In genomic region chr14:76943072-76943471, GRCh38 we compare ENCODE assay signal across 29 cellular contexts.
DNase-seq lines count a peak whose midpoint lies in the region; ATAC-seq, FAIRE-seq and TF ChIP-seq lines count a peak whose summit lies in the region.
"Had no signal": no experiment of that assay in that cellular context is flagged by ENCODE, and none has a peak within 500 bp of the region (broad histone marks: within the 10 kb centered on the region; RNA-seq: fewer than 3 reads in every experiment).

No MANE protein-coding gene starts in this region.

- no peak overlapping the region for H3K18ac ChIP-seq in H1 (ENCODE audit: extremely low read depth, low read length)

- no TSS peak for BruUV-seq in HepG2 (replicated peaks; lab: Mats Ljungman, UMichigan)

- no peak overlapping the region for H4K91ac ChIP-seq in H1 (replicated peaks; ENCODE audit: insufficient read length, low read length)

- H3K27me3 ChIP-seq in HepG2 (ENCODE audit: control insufficient read depth in 1 of 2, insufficient read depth in 2 of 2, low read length in 2 of 2) (peaks cover 0 to 7% of the 10 kb centered on the region in 2 experiments; a peak in 2 of 5 replicates), right lobe of liver (no peaks in the 10 kb centered on the region), H1 (replicated peaks in 1 of 4; ENCODE audit: control insufficient read depth in 3 of 4, extremely low read depth in 1 of 4, insufficient read depth in 3 of 4, low read length in 3 of 4) (no peaks in the 10 kb centered on the region)
- H3K27me3 ChIP-seq: SJSA1 had no signal

- H3K23me2 ChIP-seq in H1 (ENCODE audit: low read depth, low read length) = no peaks in the 10 kb centered on the region; the same call in 1 of the 2 replicates

- no peak overlapping the region for H2BK12ac ChIP-seq in H1 (ENCODE audit: low read depth, low read length)

- no peak overlapping the region for H2BK5ac ChIP-seq in H1 (ENCODE audit: low read depth, low read length)

- no peak overlapping the region for H4K8ac ChIP-seq in H1 (ENCODE audit: extremely low read depth, insufficient read depth, low read length)

- no peak overlapping the region for H3K23ac ChIP-seq in H1 (ENCODE audit: insufficient read length)

- H3K27ac ChIP-seq in HepG2 (ENCODE audit: extremely low read length, insufficient read depth, low read length) (no peak overlapping the region), right lobe of liver (no peak overlapping the region), H1 (ENCODE audit: low read depth, low read length) (no peak overlapping the region)
- H3K27ac ChIP-seq: C4-2B, KMS-11, PC-9, SJSA1 had no signal

- H2AFZ ChIP-seq in HepG2 (ENCODE audit: low read length) (no peak overlapping the region), H1 (ENCODE audit: low read length) (no peak overlapping the region)
- H2AFZ ChIP-seq: PC-9 had no signal

- H3K4me1 ChIP-seq in HepG2 (ENCODE audit: insufficient read depth, low read length) = peaks cover 55% of the 10 kb centered on the region
- peaks cover 0 to 22% (median 8%) of the 10 kb centered on the region in 4 donors for H3K4me1 ChIP-seq in right lobe of liver
- H3K4me1 ChIP-seq in H1 (replicated peaks in 1 of 4; ENCODE audit: control insufficient read depth in 3 of 4, insufficient read depth in 4 of 4, low read length in 3 of 4) = peaks cover 14 to 20% (median 16%) of the 10 kb centered on the region in 4 experiments

- H3K4me3 ChIP-seq in HepG2 (replicated peaks in 1 of 3; ENCODE audit: insufficient read depth in 1 of 3, low read depth in 2 of 3, low read length in 3 of 3) (no peak overlapping the region), right lobe of liver (no peak overlapping the region), H1 (ENCODE audit: extremely low read depth in 1 of 4, insufficient read depth in 2 of 4, low read depth in 3 of 4, low read length in 4 of 4) (no peak overlapping the region)
- H3K4me3 ChIP-seq: GM12878, PC-9, SJSA1 had no signal

- peaks cover 10% of the 10 kb centered on the region for H3K4me1 Mint-ChIP-seq in endothelial cell (ENCODE audit: unreplicated experiment)
- peaks cover 31% of the 10 kb centered on the region for H3K4me1 Mint-ChIP-seq in activated T-helper 2 cell treated with anti-CD3 and anti-CD28 coated beads, Interferon-gamma antibody, Interleukin-2, Interleukin-4, amounts not matched to agents 10 μg/mL and 5 μg/mL and 100 μg/mL, durations not matched to agents 14 hours and 24 hours and 36 hours (ENCODE audit: low read depth)

- H3K36me3 ChIP-seq in HepG2 (replicated peaks in 1 of 2; ENCODE audit: control insufficient read depth in 1 of 2, insufficient read depth in 2 of 2, low read length in 2 of 2) = no peaks in the 10 kb centered on the region
- no peaks in the 10 kb centered on the region for H3K36me3 ChIP-seq in right lobe of liver
- H3K36me3 ChIP-seq in H1 (ENCODE audit: control insufficient read depth in 2 of 4, insufficient read depth in 4 of 4, low read length in 3 of 4) = no peaks in the 10 kb centered on the region
- H3K36me3 ChIP-seq: SJSA1 had no signal

- no peak overlapping the region for H3K56ac ChIP-seq in H1 (replicated peaks; ENCODE audit: insufficient read length, low read depth, low read length)

- no peak overlapping the region for H2AK5ac ChIP-seq in H1 (ENCODE audit: low read depth, low read length)

- TF ChIP-seq EP300 in HepG2 (IDR thresholded peaks at IDR 0.05; ENCODE audit: low read depth in 2 of 2, low read length in 2 of 2) = no peak
- no peak for TF ChIP-seq EP300 in HepG2 (CRISPR knock-in tag; IDR thresholded peaks at IDR 0.05; ENCODE audit: borderline replicate concordance)
- no peak for TF ChIP-seq EP300 in H1 (IDR thresholded peaks at IDR 0.05; ENCODE audit: borderline replicate concordance in 1 of 2, low read depth in 2 of 2, low read length in 2 of 2)

- H3K4me2 ChIP-seq in HepG2 (ENCODE audit: low read depth, low read length) = no peak overlapping the region
- H3K4me2 ChIP-seq in H1 (ENCODE audit: insufficient read depth in 1 of 2, low read depth in 2 of 2, low read length in 2 of 2) = no peak overlapping the region
- H3K4me2 ChIP-seq: KMS-11, PC-9 had no signal

- no peak for TF ChIP-seq POLR2A in HepG2 (IDR thresholded peaks at IDR 0.05; ENCODE audit: insufficient read depth in 1 of 2, low read depth in 2 of 2, low read length in 2 of 2)
- TF ChIP-seq POLR2A in right lobe of liver (IDR thresholded peaks at IDR 0.05) = no peak
- TF ChIP-seq POLR2A in H1 (IDR thresholded peaks at IDR 0.05; ENCODE audit: control extremely low read depth in 1 of 2, low read depth in 2 of 2, low read length in 2 of 2) = no peak

- H3K79me1 ChIP-seq in H1 (ENCODE audit: low read depth, low read length) = no peaks in the 10 kb centered on the region; the same call in 1 of the 2 replicates

- in situ Hi-C loops in HepG2 (cut with HindIII; ENCODE audit: extremely low pct_ligation_motif_present, low pct_unique_long_range_greater_than_20kb) = no loop called here

- intact Hi-C loops in HepG2 (cut with micrococcal nuclease; ENCODE audit: unreplicated experiment) = no loop called here
- intact Hi-C loops in right lobe of liver (cut with DNase I) = no loop called here
- intact Hi-C loops in activated T-helper 2 cell treated with anti-CD3 and anti-CD28 coated beads, Interferon-gamma antibody, Interleukin-2, Interleukin-4, amounts not matched to agents 10 μg/mL and 5 μg/mL and 100 μg/mL, durations not matched to agents 14 hours and 24 hours and 36 hours (cut with micrococcal nuclease) = loop anchor here (2.0 kb wide), 1 partner anchor 14 kb away; no protein-coding TSS in a partner anchor

- no peak overlapping the region for H3K4ac ChIP-seq in H1 (replicated peaks; ENCODE audit: insufficient read length, low read depth, low read length)

- H3K79me2 ChIP-seq in HepG2 (ENCODE audit: insufficient read depth, low read length) (no peaks in the 10 kb centered on the region), H1 (ENCODE audit: control insufficient read depth in 1 of 2, insufficient read depth in 2 of 2, low read length in 2 of 2) (no peaks in the 10 kb centered on the region)

- CTCF ChIA-PET in HepG2 (lab: Yijun Ruan, JAX; ENCODE audit: low intra/inter-chr PET ratio, low total read pairs) (no interaction called here), H1 (lab: Charles Lee; ENCODE audit: partially characterized antibody) (interaction anchor here (0.8 to 21.9 kb wide), 13 partner anchors 11 to 144 kb away, joined by 3 to 403 read pairs (median 4); no protein-coding TSS in a partner anchor)

- H3K36me3 Mint-ChIP-seq in endothelial cell (ENCODE audit: low read depth, unreplicated experiment) = no peaks in the 10 kb centered on the region
- no peaks in the 10 kb centered on the region for H3K36me3 Mint-ChIP-seq in activated T-helper 2 cell treated with anti-CD3 and anti-CD28 coated beads, Interferon-gamma antibody, Interleukin-2, Interleukin-4, amounts not matched to agents 10 μg/mL and 5 μg/mL and 100 μg/mL, durations not matched to agents 14 hours and 24 hours and 36 hours (ENCODE audit: low read depth)
- H3K36me3 Mint-ChIP-seq: CD8-positive, alpha-beta memory T cell had no signal

- H4K20me1 ChIP-seq in HepG2 (ENCODE audit: insufficient read depth, low read length) (no peaks in the 10 kb centered on the region), H1 (replicated peaks in 1 of 2; ENCODE audit: control insufficient read depth in 1 of 2, insufficient read depth in 2 of 2, low read length in 2 of 2) (no peaks in the 10 kb centered on the region)

- H3K14ac ChIP-seq in H1 (ENCODE audit: insufficient read length) = no peak overlapping the region

- ATAC-seq in HepG2 (no peak), right lobe of liver (no peak)
- ATAC-seq: HCT116 had no signal

- no peaks in the 10 kb centered on the region for H3K9me3 ChIP-seq in HepG2 (ENCODE audit: low read length)
- no peaks in the 10 kb centered on the region for H3K9me3 ChIP-seq in right lobe of liver
- H3K9me3 ChIP-seq in H1 (ENCODE audit: insufficient read depth in 2 of 2, low read depth in 1 of 2, low read length in 1 of 2) = no peaks in the 10 kb centered on the region
- H3K9me3 ChIP-seq: SJSA1 had no signal

- TF ChIP-seq RAD21 in HepG2 (CRISPR knock-in tag; IDR thresholded peaks at IDR 0.05) (no peak), H1 (IDR thresholded peaks at IDR 0.05 in 1 of 2, conservative IDR thresholded peaks at IDR 0.05 in 1 of 2; ENCODE audit: low read depth in 2 of 2, low read length in 2 of 2) (no peak)

- H3K9me3 Mint-ChIP-seq in endothelial cell (ENCODE audit: unreplicated experiment) = peaks cover 4% of the 10 kb centered on the region
- no peaks in the 10 kb centered on the region for H3K9me3 Mint-ChIP-seq in activated T-helper 2 cell treated with anti-CD3 and anti-CD28 coated beads, Interferon-gamma antibody, Interleukin-2, Interleukin-4, amounts not matched to agents 10 μg/mL and 5 μg/mL and 100 μg/mL, durations not matched to agents 14 hours and 24 hours and 36 hours
- H3K9me3 Mint-ChIP-seq: CD8-positive, alpha-beta memory T cell had no signal

- H2BK20ac ChIP-seq in H1 (ENCODE audit: low read length) = 0 out of 2 replicates have a peak overlapping the region, but pooled peaks have one; percentile 80

- 4% methylated on average over 4 of the region's 4 CpGs for WGBS in HepG2 (ENCODE audit: low lambda C conversion rate)
- 53% methylated on average over 3 of the region's 4 CpGs for WGBS in right lobe of liver (ENCODE audit: insufficient coverage, low coverage, low lambda C conversion rate, missing lambda C conversion rate)
- WGBS in H1 (ENCODE audit: extremely low coverage in 1 of 2, insufficient coverage in 1 of 2, insufficient read length in 1 of 2, insufficient replicate concordance in 2 of 2, low coverage in 1 of 2, low lambda C conversion rate in 2 of 2, missing lambda C conversion rate in 1 of 2), 2 experiments = 90% methylated on average over 4 of the region's 4 CpGs; no CpG with 5 or more reads in 1 of the 2 experiments

- no peak overlapping the region for H2BK120ac ChIP-seq in H1 (replicated peaks; ENCODE audit: low read depth, low read length)

- no peak for DNase-seq in HepG2 (ENCODE audit: low spot score)
- no peak for DNase-seq in right lobe of liver
- no peak for DNase-seq in HTR-8/SVneo (ENCODE audit: insufficient read length, low spot score)
- no peak for DNase-seq in H1 (ENCODE audit: low read depth in 1 of 2, low spot score in 2 of 2)
- DNase-seq in endothelial cell (ENCODE audit: low spot score) = no peak
- DNase-seq in activated T-helper 2 cell treated with anti-CD3 and anti-CD28 coated beads, Interferon-gamma antibody, Interleukin-2, Interleukin-4, amounts not matched to agents 10 μg/mL and 5 μg/mL and 100 μg/mL, durations not matched to agents 14 hours and 24 hours and 36 hours (ENCODE audit: low spot score) = no peak
- no peak for DNase-seq in globus pallidus (ENCODE audit: low spot score)
- DNase-seq: CD8-positive, alpha-beta memory T cell; DMS 273 treated with DMSO at 0.1 percent for 48 hours; DMS79; EL; GDM1; GOT3; MM.1S; NCI-H1048; NCI-H1417; NCI-H1694; NCI-H2029 treated with DMSO at 0.1 percent for 48 hours; NCI-H446 treated with DMSO at 0.1 percent for 48 hours; NCI-H526; PC-9; Right ventricle myocardium superior; RPMI8226 had no signal

- H4K5ac ChIP-seq in H1 (ENCODE audit: insufficient read length, low read depth, low read length) = no peak overlapping the region

- POLR2A ChIA-PET in HepG2 (lab: Yijun Ruan, JAX) = no interaction called here
- POLR2A ChIA-PET in H1 (lab: Charles Lee; ENCODE audit: partially characterized antibody) = interaction anchor here (1.0 to 5.3 kb wide), 3 partner anchors 13 to 23 kb away, joined by 6 to 29 read pairs (median 7); no protein-coding TSS in a partner anchor

- no peaks in the 10 kb centered on the region for H3K27me3 Mint-ChIP-seq in endothelial cell (ENCODE audit: unreplicated experiment)
- H3K27me3 Mint-ChIP-seq in activated T-helper 2 cell treated with anti-CD3 and anti-CD28 coated beads, Interferon-gamma antibody, Interleukin-2, Interleukin-4, amounts not matched to agents 10 μg/mL and 5 μg/mL and 100 μg/mL, durations not matched to agents 14 hours and 24 hours and 36 hours (ENCODE audit: low read depth) = no peaks in the 10 kb centered on the region
- H3K27me3 Mint-ChIP-seq: B cell; CD8-positive, alpha-beta memory T cell had no signal

- no peak for TF ChIP-seq CTCF in HepG2 (CRISPR knock-in tag; IDR thresholded peaks at IDR 0.05)
- no peak for TF ChIP-seq CTCF in right lobe of liver (IDR thresholded peaks at IDR 0.05)
- TF ChIP-seq CTCF in H1 (IDR thresholded peaks at IDR 0.05; ENCODE audit: control extremely low read depth in 1 of 3, insufficient read depth in 1 of 3, low read depth in 1 of 3, low read length in 3 of 3) = no peak
- TF ChIP-seq CTCF in endothelial cell (IDR thresholded peaks at IDR 0.05; ENCODE audit: unreplicated experiment) = no peak

- H3K9ac ChIP-seq in HepG2 (ENCODE audit: insufficient read depth, low read depth, low read length) (no peak overlapping the region), H1 (replicated peaks in 1 of 4; ENCODE audit: extremely low read depth in 1 of 4, low read depth in 3 of 4, low read length in 3 of 4) (no peak overlapping the region)
- H3K9ac ChIP-seq: KMS-11 had no signal

- 0 out of 2 replicates have a peak overlapping the region, but pooled peaks have one; percentile 12 for H2BK15ac ChIP-seq in H1 (ENCODE audit: low read length)

- H3K4me3 Mint-ChIP-seq in endothelial cell (ENCODE audit: unreplicated experiment) = no peak overlapping the region
- H3K4me3 Mint-ChIP-seq in activated T-helper 2 cell treated with anti-CD3 and anti-CD28 coated beads, Interferon-gamma antibody, Interleukin-2, Interleukin-4, amounts not matched to agents 10 μg/mL and 5 μg/mL and 100 μg/mL, durations not matched to agents 14 hours and 24 hours and 36 hours (ENCODE audit: low read depth) = no peak overlapping the region
- H3K4me3 Mint-ChIP-seq: B cell; CD8-positive, alpha-beta memory T cell had no signal

- no peak overlapping the region for H3K27ac Mint-ChIP-seq in endothelial cell (ENCODE audit: unreplicated experiment)
- no peak overlapping the region for H3K27ac Mint-ChIP-seq in activated T-helper 2 cell treated with anti-CD3 and anti-CD28 coated beads, Interferon-gamma antibody, Interleukin-2, Interleukin-4, amounts not matched to agents 10 μg/mL and 5 μg/mL and 100 μg/mL, durations not matched to agents 14 hours and 24 hours and 36 hours
- H3K27ac Mint-ChIP-seq: B cell had no signal

- FAIRE-seq in HepG2 (lab: Jason Lieb, UNC) = no peak
- FAIRE-seq in HTR-8/SVneo (lab: Jason Lieb, UNC) = peak; percentile 26
- FAIRE-seq in H1 (lab: Jason Lieb, UNC) = no peak
- FAIRE-seq: GM12878 had no signal

Comparison
In these comparisons a context has a peak if more than half of its experiments do, and no peak if none do; other contexts are left out.
1. Of the 41 proteins assayed by ChIP-seq in both HepG2 and H1: peak only in HepG2: none; only in H1: KDM1A; in both: none; in neither: 40.